In genomic region chr19:49337267-49338022, GRCh38 we compare ENCODE assay signal across 19 cellular contexts. TPM values are rescaled to one million over a fixed set of nuclear protein-coding genes. Genes with fewer than 3 reads are reported as not detected.
DNase-seq lines count a peak whose midpoint lies in the region; ATAC-seq, FAIRE-seq and TF ChIP-seq lines count a peak whose summit lies in the region.
"Had no signal": no experiment of that assay in that cellular context is flagged by ENCODE, and none has a peak within 500 bp of the region (broad histone marks: within the 10 kb centered on the region; RNA-seq: fewer than 3 reads in every experiment).

No MANE protein-coding gene starts in this region.

- H3K79me2 ChIP-seq in HepG2 (ENCODE audit: insufficient read depth, low read length) = no peaks in the 10 kb centered on the region
- no peaks in the 10 kb centered on the region for H3K79me2 ChIP-seq in GM23248 (ENCODE audit: insufficient read depth)

- WGBS in HepG2 (ENCODE audit: low lambda C conversion rate) = 57% methylated on average over 10 of the region's 19 CpGs
- whole genome bisulfite sequencing in right lobe of liver (ENCODE audit: insufficient coverage, low coverage, low lambda C conversion rate, missing lambda C conversion rate) = 90% methylated on average over 9 of the region's 19 CpGs
- WGBS in GM23248 (ENCODE audit: low coverage in 1 of 2, low lambda C conversion rate in 2 of 2, missing lambda C conversion rate in 2 of 2), 2 experiments = 87 to 94% methylated on average over 14 to 19 of the region's 19 CpGs

- H3K9me2 ChIP-seq in GM23248 (ENCODE audit: insufficient read depth) = no peaks in the 10 kb centered on the region

- TF ChIP-seq CTCF in HepG2 (CRISPR knock-in tag; IDR thresholded peaks at IDR 0.05) (no peak), right lobe of liver (IDR thresholded peaks at IDR 0.05) (no peak)

- H3K9me3 Mint-ChIP-seq in activated T-cell treated with anti-CD3 and anti-CD28 coated beads, Interleukin-2, amount 50 U/mL, for 72 hours = no peaks in the 10 kb centered on the region
- H3K9me3 Mint-ChIP-seq: HFFc6 had no signal

- peak overlapping the region; percentile 11 to 97 for H3K4me3 Mint-ChIP-seq in activated T-cell treated with anti-CD3 and anti-CD28 coated beads, Interleukin-2, amount 50 U/mL, for 72 hours
- H3K4me3 Mint-ChIP-seq: HFFc6 had no signal

- H3K27ac ChIP-seq in HepG2 (ENCODE audit: extremely low read length, insufficient read depth, low read length) (no peak overlapping the region), right lobe of liver (no peak overlapping the region), GM23248 (no peak overlapping the region)
- H3K27ac ChIP-seq: ascending aorta, epithelial cell of prostate, pancreas had no signal

- H2AFZ ChIP-seq in HepG2 (ENCODE audit: low read length) (no peak overlapping the region), GM23248 (no peak overlapping the region)

- H3K4me3 ChIP-seq in HepG2 (replicated peaks in 1 of 3; ENCODE audit: insufficient read depth in 1 of 3, low read depth in 2 of 3, low read length in 3 of 3) = no peak overlapping the region
- H3K4me3 ChIP-seq in right lobe of liver = no peak overlapping the region
- H3K4me3 ChIP-seq in GM23248 = no peak overlapping the region
- H3K4me3 ChIP-seq: pancreas had no signal

- no peak for TF ChIP-seq POLR2A in HepG2 (IDR thresholded peaks at IDR 0.05; ENCODE audit: insufficient read depth in 1 of 2, low read depth in 2 of 2, low read length in 2 of 2)
- TF ChIP-seq POLR2A in right lobe of liver (IDR thresholded peaks at IDR 0.05) = no peak

- no peaks in the 10 kb centered on the region for H3F3A ChIP-seq in GM23248 (ENCODE audit: insufficient read depth)

- FAIRE-seq in HepG2 (lab: Jason Lieb, UNC) = no peak
- FAIRE-seq: GM19239, islet of Langerhans, pancreas had no signal

- no peaks in the 10 kb centered on the region for H3K27me3 Mint-ChIP-seq in activated T-cell treated with anti-CD3 and anti-CD28 coated beads, Interleukin-2, amount 50 U/mL, for 72 hours (ENCODE audit: low read depth)

- no peak for TF ChIP-seq EP300 in HepG2 (IDR thresholded peaks at IDR 0.05; ENCODE audit: low read depth in 2 of 2, low read length in 2 of 2)
- TF ChIP-seq EP300 in HepG2 (CRISPR knock-in tag; IDR thresholded peaks at IDR 0.05; ENCODE audit: borderline replicate concordance) = no peak

- H3K4me2 ChIP-seq in HepG2 (ENCODE audit: low read depth, low read length) = no peak overlapping the region
- H3K4me2 ChIP-seq in GM23248 (ENCODE audit: unreplicated experiment) = no peak overlapping the region

- H4K20me1 ChIP-seq in HepG2 (ENCODE audit: insufficient read depth, low read length) (no peaks in the 10 kb centered on the region), GM23248 (ENCODE audit: insufficient read depth) (no peaks in the 10 kb centered on the region)

- ATAC-seq in HepG2 (no peak), right lobe of liver (no peak), HG03571 (IDR thresholded peaks at IDR 0.05; ENCODE audit: unreplicated experiment) (no peak), HG02610 (IDR thresholded peaks at IDR 0.05; ENCODE audit: unreplicated experiment) (no peak)
- no peak for ATAC-seq in activated T-cell treated with anti-CD3 and anti-CD28 coated beads, Interleukin-2, amount 50 U/mL, for 72 hours (replicated peaks in 1 of 2)
- ATAC-seq: pancreas had no signal

- TF ChIP-seq RAD21 in HepG2 (CRISPR knock-in tag; IDR thresholded peaks at IDR 0.05) = no peak

- POLR2A ChIA-PET in HepG2 (lab: Yijun Ruan, JAX) = no interaction called here

- H3K9me3 ChIP-seq in HepG2 (ENCODE audit: low read length) (no peaks in the 10 kb centered on the region), right lobe of liver (no peaks in the 10 kb centered on the region), GM23248 (ENCODE audit: low read depth) (no peaks in the 10 kb centered on the region)
- H3K9me3 ChIP-seq: ascending aorta, pancreas had no signal

- no peaks in the 10 kb centered on the region for H3K27me3 ChIP-seq in HepG2 (ENCODE audit: control insufficient read depth in 1 of 2, insufficient read depth in 2 of 2, low read length in 2 of 2)
- no peaks in the 10 kb centered on the region for H3K27me3 ChIP-seq in right lobe of liver
- H3K27me3 ChIP-seq in GM23248 (replicated peaks; ENCODE audit: insufficient read depth) = no peaks in the 10 kb centered on the region
- H3K27me3 ChIP-seq: ascending aorta, pancreas had no signal

- no TSS peak for BruUV-seq in HepG2 (replicated peaks; lab: Mats Ljungman, UMichigan)

- H3K9ac ChIP-seq in HepG2 (ENCODE audit: insufficient read depth, low read depth, low read length) (no peak overlapping the region), GM23248 (no peak overlapping the region)

- CTCF ChIA-PET in HepG2 (lab: Yijun Ruan, JAX; ENCODE audit: low intra/inter-chr PET ratio, low total read pairs) = no interaction called here

- H3K27ac Mint-ChIP-seq in activated T-cell treated with anti-CD3 and anti-CD28 coated beads, Interleukin-2, amount 50 U/mL, for 72 hours = no peak overlapping the region
- H3K27ac Mint-ChIP-seq: HFFc6 had no signal

- in situ Hi-C loops in HepG2 (cut with HindIII; ENCODE audit: extremely low pct_ligation_motif_present, low pct_unique_long_range_greater_than_20kb) = no loop called here
- in situ Hi-C loops in GM23248 (cut with MboI) = no loop called here

- intact Hi-C loops in HepG2 (cut with micrococcal nuclease; ENCODE audit: unreplicated experiment) (no loop called here), right lobe of liver (cut with DNase I) (no loop called here)

- peaks cover 15 to 19% of the 10 kb centered on the region in 2 donors for H3K36me3 Mint-ChIP-seq in activated T-cell treated with anti-CD3 and anti-CD28 coated beads, Interleukin-2, amount 50 U/mL, for 72 hours (ENCODE audit: insufficient read depth in 2 of 2)

- DNase-seq in HepG2 (ENCODE audit: low spot score) (no peak), right lobe of liver (no peak), islet precursor cell (peak; percentile 54), cortex of kidney (lab: John Stamatoyannopoulos, UW) (no peak), GM23248 (no peak)
- no peak for DNase-seq in activated T-cell treated with anti-CD3 and anti-CD28 coated beads, Interleukin-2, amount 50 U/mL, for 72 hours
- DNase-seq: activated CD4-positive, CD25-positive, alpha-beta regulatory T cell; AML-193; HFFc6; NCI-H446; Right ventricle myocardium superior had no signal

- H3K4me1 ChIP-seq in HepG2 (ENCODE audit: insufficient read depth, low read length) = peaks cover 24% of the 10 kb centered on the region
- peaks cover 0 to 8% (median 4%) of the 10 kb centered on the region in 4 donors for H3K4me1 ChIP-seq in right lobe of liver
- no peaks in the 10 kb centered on the region for H3K4me1 ChIP-seq in GM23248 (ENCODE audit: insufficient read depth)

- H3K36me3 ChIP-seq in HepG2 (replicated peaks in 1 of 2; ENCODE audit: control insufficient read depth in 1 of 2, insufficient read depth in 2 of 2, low read length in 2 of 2) (no peaks in the 10 kb centered on the region), right lobe of liver (no peaks in the 10 kb centered on the region), GM23248 (ENCODE audit: low read depth) (no peaks in the 10 kb centered on the region)

- H3K4me1 Mint-ChIP-seq in activated T-cell treated with anti-CD3 and anti-CD28 coated beads, Interleukin-2, amount 50 U/mL, for 72 hours (ENCODE audit: low read depth) = peaks cover 66% of the 10 kb centered on the region

RNA-seq across cellular contexts. Expression of gene CD37, which starts 2.2 kb away (rescaled TPM):
- total RNA-seq in HepG2 (2016; rRNA removed; fragmentation: Illumina TruSeq; extraction: Trizol) (not detected in 2 replicates), right lobe of liver (1 to 10 TPM; 1.1 to 5.0 (median 3.5) TPM)
- total RNA-seq in HepG2 (2016; cell fraction: cytosol; rRNA removed; fragmentation: Illumina TruSeq; extraction: Trizol; ENCODE audit: low read depth) = not detected in 2 replicates
- not detected in 2 replicates for total RNA-seq in HepG2 (2016; cell fraction: insoluble cytoplasmic fraction; rRNA removed; fragmentation: Illumina TruSeq; extraction: Trizol)
- not detected in 2 replicates for total RNA-seq in HepG2 (2016; cell fraction: membrane; rRNA removed; fragmentation: Illumina TruSeq; extraction: Trizol)
- not detected in 2 replicates for total RNA-seq in HepG2 (2016; cell fraction: nucleus; rRNA removed; fragmentation: Illumina TruSeq; extraction: Trizol)
- polyA plus RNA-seq in HepG2 (2011; rRNA removed) (not detected in 2 replicates), GM23248 (2016; fragmentation: Nextera tagmentation; extraction: Ambion mirVana) (1.8 and 2.4 TPM in 2 replicates)
- polyA plus RNA-seq in HepG2 (2011; cell fraction: cytosol; rRNA removed) = not detected in 2 replicates
- polyA plus RNA-seq in HepG2 (2011; cell fraction: nucleus; rRNA removed) = 0.12 TPM in 1 of 2 replicates, not detected in the other
- polyA plus RNA-seq in HepG2 (2012) = 0.52 and 2.6 TPM in 2 replicates
- not detected in 2 replicates for polyA plus RNA-seq in HepG2 (2016; cell fraction: cytosol; fragmentation: Illumina TruSeq; extraction: Trizol; ENCODE audit: low read depth)
- polyA plus RNA-seq in HepG2 (2016; cell fraction: insoluble cytoplasmic fraction; fragmentation: Illumina TruSeq; extraction: Trizol; ENCODE audit: low read depth) = not detected in 2 replicates
- polyA plus RNA-seq in HepG2 (2016; cell fraction: membrane; fragmentation: Illumina TruSeq; extraction: Trizol; ENCODE audit: low read depth) = not detected in 2 replicates
- polyA plus RNA-seq in HepG2 (2016; cell fraction: nucleus; fragmentation: Illumina TruSeq; extraction: Trizol; ENCODE audit: insufficient read depth, low read depth) = not detected in 2 replicates
- polyA minus RNA-seq in HepG2 (2011; rRNA and poly(A)+ RNA removed; ENCODE audit: low replicate concordance) = 0.14 TPM in 1 of 2 replicates, not detected in the other
- polyA minus RNA-seq in HepG2 (2011; cell fraction: cytosol; rRNA and poly(A)+ RNA removed) = not detected in 2 replicates
- polyA minus RNA-seq in HepG2 (2011; cell fraction: nucleus; rRNA and poly(A)+ RNA removed) = not detected in 2 replicates
- 100 to 1,000 TPM; 248 to 262 TPM for total RNA-seq in activated T-cell treated with anti-CD3 and anti-CD28 coated beads, Interleukin-2, amount 50 U/mL, for 72 hours
- not detected in 2 replicates for total RNA-seq in GM23248 (2014; rRNA removed; shearing (Covaris generic))
- total RNA-seq: HFFc6 had no signal

RNA-seq across cellular contexts. Expression of gene SLC6A16, which starts 12.5 kb away (rescaled TPM):
- 0.07 TPM in 1 of 2 replicates, not detected in the other for total RNA-seq in HepG2 (2016; rRNA removed; fragmentation: Illumina TruSeq; extraction: Trizol)
- total RNA-seq in HepG2 (2016; cell fraction: cytosol; rRNA removed; fragmentation: Illumina TruSeq; extraction: Trizol; ENCODE audit: low read depth) = not detected in 2 replicates
- total RNA-seq in HepG2 (2016; cell fraction: insoluble cytoplasmic fraction; rRNA removed; fragmentation: Illumina TruSeq; extraction: Trizol) = 0.11 and 0.25 TPM in 2 replicates
- not detected in 2 replicates for total RNA-seq in HepG2 (2016; cell fraction: membrane; rRNA removed; fragmentation: Illumina TruSeq; extraction: Trizol)
- 1.4 TPM in 1 of 2 replicates, not detected in the other for total RNA-seq in HepG2 (2016; cell fraction: nucleus; rRNA removed; fragmentation: Illumina TruSeq; extraction: Trizol)
- polyA plus RNA-seq in HepG2 (2011; rRNA removed) = 0.18 and 0.22 TPM in 2 replicates
- polyA plus RNA-seq in HepG2 (2011; cell fraction: cytosol; rRNA removed) = 0.11 and 0.36 TPM in 2 replicates
- 0.33 and 0.95 TPM in 2 replicates for polyA plus RNA-seq in HepG2 (2011; cell fraction: nucleus; rRNA removed)
- 0.31 and 0.64 TPM in 2 replicates for polyA plus RNA-seq in HepG2 (2012)
- not detected in 2 replicates for polyA plus RNA-seq in HepG2 (2016; cell fraction: cytosol; fragmentation: Illumina TruSeq; extraction: Trizol; ENCODE audit: low read depth)
- polyA plus RNA-seq in HepG2 (2016; cell fraction: insoluble cytoplasmic fraction; fragmentation: Illumina TruSeq; extraction: Trizol; ENCODE audit: low read depth) = not detected in 2 replicates
- polyA plus RNA-seq in HepG2 (2016; cell fraction: membrane; fragmentation: Illumina TruSeq; extraction: Trizol; ENCODE audit: low read depth) = 0.35 and 0.39 TPM in 2 replicates
- 0.45 TPM in 1 of 2 replicates, not detected in the other for polyA plus RNA-seq in HepG2 (2016; cell fraction: nucleus; fragmentation: Illumina TruSeq; extraction: Trizol; ENCODE audit: insufficient read depth, low read depth)
- polyA minus RNA-seq in HepG2 (2011; rRNA and poly(A)+ RNA removed; ENCODE audit: low replicate concordance) = 0.20 and 1.2 TPM in 2 replicates
- polyA minus RNA-seq in HepG2 (2011; cell fraction: cytosol; rRNA and poly(A)+ RNA removed) = not detected in 2 replicates
- 0.26 and 0.37 TPM in 2 replicates for polyA minus RNA-seq in HepG2 (2011; cell fraction: nucleus; rRNA and poly(A)+ RNA removed)
- 1 to 10 TPM in 4 of 6 experiments, under 1 TPM in 2; 0.25 to 4.6 (median 2.4) TPM for total RNA-seq in right lobe of liver
- total RNA-seq in activated T-cell treated with anti-CD3 and anti-CD28 coated beads, Interleukin-2, amount 50 U/mL, for 72 hours = 1 to 10 TPM; 2.0 to 3.0 TPM
- total RNA-seq in GM23248 (2014; rRNA removed; shearing (Covaris generic)) = 0.51 TPM in 1 of 2 replicates, not detected in the other
- polyA plus RNA-seq in GM23248 (2016; fragmentation: Nextera tagmentation; extraction: Ambion mirVana) = 0.40 TPM in 1 of 2 replicates, not detected in the other

RNA-seq across cellular contexts. Expression of gene TEAD2, which starts 24.8 kb away (rescaled TPM):
- total RNA-seq in HepG2 (2016; rRNA removed; fragmentation: Illumina TruSeq; extraction: Trizol) = 12.1 and 12.5 TPM in 2 replicates
- 11.8 and 12.3 TPM in 2 replicates for total RNA-seq in HepG2 (2016; cell fraction: cytosol; rRNA removed; fragmentation: Illumina TruSeq; extraction: Trizol; ENCODE audit: low read depth)
- 9.2 and 11.2 TPM in 2 replicates for total RNA-seq in HepG2 (2016; cell fraction: insoluble cytoplasmic fraction; rRNA removed; fragmentation: Illumina TruSeq; extraction: Trizol)
- total RNA-seq in HepG2 (2016; cell fraction: membrane; rRNA removed; fragmentation: Illumina TruSeq; extraction: Trizol) = 23.3 and 24.4 TPM in 2 replicates
- 7.1 and 8.2 TPM in 2 replicates for total RNA-seq in HepG2 (2016; cell fraction: nucleus; rRNA removed; fragmentation: Illumina TruSeq; extraction: Trizol)
- 10.4 and 10.8 TPM in 2 replicates for polyA plus RNA-seq in HepG2 (2011; rRNA removed)
- 9.2 and 9.3 TPM in 2 replicates for polyA plus RNA-seq in HepG2 (2011; cell fraction: cytosol; rRNA removed)
- polyA plus RNA-seq in HepG2 (2011; cell fraction: nucleus; rRNA removed) = 10.2 and 11.2 TPM in 2 replicates
- 7.3 and 7.6 TPM in 2 replicates for polyA plus RNA-seq in HepG2 (2012)
- polyA plus RNA-seq in HepG2 (2016; cell fraction: cytosol; fragmentation: Illumina TruSeq; extraction: Trizol; ENCODE audit: low read depth) = 15.6 and 17.1 TPM in 2 replicates
- polyA plus RNA-seq in HepG2 (2016; cell fraction: insoluble cytoplasmic fraction; fragmentation: Illumina TruSeq; extraction: Trizol; ENCODE audit: low read depth) = 12.6 and 13.8 TPM in 2 replicates
- 23.9 and 26.3 TPM in 2 replicates for polyA plus RNA-seq in HepG2 (2016; cell fraction: membrane; fragmentation: Illumina TruSeq; extraction: Trizol; ENCODE audit: low read depth)
- polyA plus RNA-seq in HepG2 (2016; cell fraction: nucleus; fragmentation: Illumina TruSeq; extraction: Trizol; ENCODE audit: insufficient read depth, low read depth) = 13.0 and 14.8 TPM in 2 replicates
- polyA minus RNA-seq in HepG2 (2011; rRNA and poly(A)+ RNA removed; ENCODE audit: low replicate concordance) = 22.0 and 36.3 TPM in 2 replicates
- polyA minus RNA-seq in HepG2 (2011; cell fraction: cytosol; rRNA and poly(A)+ RNA removed) = 4.6 and 8.0 TPM in 2 replicates
- polyA minus RNA-seq in HepG2 (2011; cell fraction: nucleus; rRNA and poly(A)+ RNA removed) = 5.3 and 5.8 TPM in 2 replicates
- 1 to 10 TPM; 3.3 to 8.9 (median 5.3) TPM for total RNA-seq in right lobe of liver
- total RNA-seq in activated T-cell treated with anti-CD3 and anti-CD28 coated beads, Interleukin-2, amount 50 U/mL, for 72 hours = not detected
- 13.9 and 18.7 TPM in 2 replicates for total RNA-seq in GM23248 (2014; rRNA removed; shearing (Covaris generic))
- polyA plus RNA-seq in GM23248 (2016; fragmentation: Nextera tagmentation; extraction: Ambion mirVana) = 7.1 and 7.8 TPM in 2 replicates

RNA-seq across cellular contexts. Expression of gene DKKL1, which starts 26.2 kb away (rescaled TPM):
- total RNA-seq in HepG2 (2016; rRNA removed; fragmentation: Illumina TruSeq; extraction: Trizol) (0.31 TPM in 1 of 2 replicates, not detected in the other), right lobe of liver (not detected)
- total RNA-seq in HepG2 (2016; cell fraction: cytosol; rRNA removed; fragmentation: Illumina TruSeq; extraction: Trizol; ENCODE audit: low read depth) = not detected in 2 replicates
- total RNA-seq in HepG2 (2016; cell fraction: insoluble cytoplasmic fraction; rRNA removed; fragmentation: Illumina TruSeq; extraction: Trizol) = 0.17 TPM in 1 of 2 replicates, not detected in the other
- total RNA-seq in HepG2 (2016; cell fraction: membrane; rRNA removed; fragmentation: Illumina TruSeq; extraction: Trizol) = not detected in 2 replicates
- not detected in 2 replicates for total RNA-seq in HepG2 (2016; cell fraction: nucleus; rRNA removed; fragmentation: Illumina TruSeq; extraction: Trizol)
- polyA plus RNA-seq in HepG2 (2011; rRNA removed) (0.30 and 0.33 TPM in 2 replicates), GM23248 (2016; fragmentation: Nextera tagmentation; extraction: Ambion mirVana) (0.30 TPM in 1 of 2 replicates, not detected in the other)
- polyA plus RNA-seq in HepG2 (2011; cell fraction: cytosol; rRNA removed) = 0.13 and 0.24 TPM in 2 replicates
- polyA plus RNA-seq in HepG2 (2011; cell fraction: nucleus; rRNA removed) = 0.16 and 0.45 TPM in 2 replicates
- 0.29 TPM in 1 of 2 replicates, not detected in the other for polyA plus RNA-seq in HepG2 (2012)
- polyA plus RNA-seq in HepG2 (2016; cell fraction: cytosol; fragmentation: Illumina TruSeq; extraction: Trizol; ENCODE audit: low read depth) = not detected in 2 replicates
- not detected in 2 replicates for polyA plus RNA-seq in HepG2 (2016; cell fraction: insoluble cytoplasmic fraction; fragmentation: Illumina TruSeq; extraction: Trizol; ENCODE audit: low read depth)
- polyA plus RNA-seq in HepG2 (2016; cell fraction: membrane; fragmentation: Illumina TruSeq; extraction: Trizol; ENCODE audit: low read depth) = not detected in 2 replicates
- 1.0 TPM in 1 of 2 replicates, not detected in the other for polyA plus RNA-seq in HepG2 (2016; cell fraction: nucleus; fragmentation: Illumina TruSeq; extraction: Trizol; ENCODE audit: insufficient read depth, low read depth)
- not detected in 2 replicates for polyA minus RNA-seq in HepG2 (2011; rRNA and poly(A)+ RNA removed; ENCODE audit: low replicate concordance)
- polyA minus RNA-seq in HepG2 (2011; cell fraction: cytosol; rRNA and poly(A)+ RNA removed) = not detected in 2 replicates
- polyA minus RNA-seq in HepG2 (2011; cell fraction: nucleus; rRNA and poly(A)+ RNA removed) = not detected in 2 replicates
- not detected for total RNA-seq in activated T-cell treated with anti-CD3 and anti-CD28 coated beads, Interleukin-2, amount 50 U/mL, for 72 hours
- total RNA-seq in GM23248 (2014; rRNA removed; shearing (Covaris generic)) = 0.63 TPM in 1 of 2 replicates, not detected in the other
- total RNA-seq: ascending aorta, HFFc6, Right ventricle myocardium superior had no signal

RNA-seq across cellular contexts. Expression of gene KASH5, which starts 50.6 kb away (rescaled TPM):
- total RNA-seq in HepG2 (2016; rRNA removed; fragmentation: Illumina TruSeq; extraction: Trizol) (not detected in 2 replicates), right lobe of liver (under 1 TPM in 1 of 6 experiments, not detected in 5; 0.32 TPM)
- total RNA-seq in HepG2 (2016; cell fraction: cytosol; rRNA removed; fragmentation: Illumina TruSeq; extraction: Trizol; ENCODE audit: low read depth) = not detected in 2 replicates
- total RNA-seq in HepG2 (2016; cell fraction: insoluble cytoplasmic fraction; rRNA removed; fragmentation: Illumina TruSeq; extraction: Trizol) = not detected in 2 replicates
- not detected in 2 replicates for total RNA-seq in HepG2 (2016; cell fraction: membrane; rRNA removed; fragmentation: Illumina TruSeq; extraction: Trizol)
- total RNA-seq in HepG2 (2016; cell fraction: nucleus; rRNA removed; fragmentation: Illumina TruSeq; extraction: Trizol) = not detected in 2 replicates
- polyA plus RNA-seq in HepG2 (2011; rRNA removed) (not detected in 2 replicates), GM23248 (2016; fragmentation: Nextera tagmentation; extraction: Ambion mirVana) (not detected in 2 replicates)
- not detected in 2 replicates for polyA plus RNA-seq in HepG2 (2011; cell fraction: cytosol; rRNA removed)
- not detected in 2 replicates for polyA plus RNA-seq in HepG2 (2011; cell fraction: nucleus; rRNA removed)
- not detected in 2 replicates for polyA plus RNA-seq in HepG2 (2012)
- polyA plus RNA-seq in HepG2 (2016; cell fraction: cytosol; fragmentation: Illumina TruSeq; extraction: Trizol; ENCODE audit: low read depth) = not detected in 2 replicates
- not detected in 2 replicates for polyA plus RNA-seq in HepG2 (2016; cell fraction: insoluble cytoplasmic fraction; fragmentation: Illumina TruSeq; extraction: Trizol; ENCODE audit: low read depth)
- polyA plus RNA-seq in HepG2 (2016; cell fraction: membrane; fragmentation: Illumina TruSeq; extraction: Trizol; ENCODE audit: low read depth) = not detected in 2 replicates
- polyA plus RNA-seq in HepG2 (2016; cell fraction: nucleus; fragmentation: Illumina TruSeq; extraction: Trizol; ENCODE audit: insufficient read depth, low read depth) = not detected in 2 replicates
- not detected in 2 replicates for polyA minus RNA-seq in HepG2 (2011; rRNA and poly(A)+ RNA removed; ENCODE audit: low replicate concordance)
- not detected in 2 replicates for polyA minus RNA-seq in HepG2 (2011; cell fraction: cytosol; rRNA and poly(A)+ RNA removed)
- not detected in 2 replicates for polyA minus RNA-seq in HepG2 (2011; cell fraction: nucleus; rRNA and poly(A)+ RNA removed)
- total RNA-seq in activated T-cell treated with anti-CD3 and anti-CD28 coated beads, Interleukin-2, amount 50 U/mL, for 72 hours = 1 to 10 TPM; 1.6 to 3.0 TPM
- total RNA-seq in GM23248 (2014; rRNA removed; shearing (Covaris generic)) = not detected in 2 replicates
- total RNA-seq: ascending aorta, HFFc6, Right ventricle myocardium superior, subcutaneous adipose tissue had no signal

Comparison
In these comparisons a context has a peak if more than half of its experiments do, and no peak if none do; other contexts are left out.
1. RNA of gene CD37, which starts 2.2 kb away (total RNA-seq): 248 to 262 TPM in activated T-cell treated with anti-CD3 and anti-CD28 coated beads, Interleukin-2, amount 50 U/mL, for 72 hours; 1.1 to 5.0 TPM in right lobe of liver, not detected in HepG2 and not detected in GM23248; every median in the first group is over 10 times any median in the second.
2. RNA of gene TEAD2, which starts 24.8 kb away (total RNA-seq): 13.9 to 18.7 TPM in GM23248, 7.1 to 24.4 TPM in HepG2 and 3.3 to 8.9 TPM in right lobe of liver; not detected in activated T-cell treated with anti-CD3 and anti-CD28 coated beads, Interleukin-2, amount 50 U/mL, for 72 hours; every median in the first group is over 4 times any median in the second.